In genomic region chr4:105280338-105280809, GRCh38 we compare ENCODE assay signal across 11 cellular contexts.
DNase-seq lines count a peak whose midpoint lies in the region; ATAC-seq, FAIRE-seq and TF ChIP-seq lines count a peak whose summit lies in the region.
"Had no signal": no experiment of that assay in that cellular context is flagged by ENCODE, and none has a peak within 500 bp of the region (broad histone marks: within the 10 kb centered on the region; RNA-seq: fewer than 3 reads in every experiment).

No MANE protein-coding gene starts in this region.

- DNase-seq in AG08396 (ENCODE audit: low spot score) (peak; percentile 43), HFF-Myc (ENCODE audit: extremely low read depth, low read depth) (peak; percentile 35), bronchial epithelial cell (ENCODE audit: low read depth) (peak; percentile 39), kidney glomerular epithelial cell (lab: John Stamatoyannopoulos, UW) (peak; percentile 44), HuH-7.5 (ENCODE audit: low spot score) (no peak), NCI-H2081 treated with DMSO at 0.1 percent for 48 hours (lab: John Stamatoyannopoulos, UW) (no peak)
- DNase-seq: activated naive CD4-positive, alpha-beta T cell treated with anti-CD3 and anti-CD28 coated beads, Interleukin-2, amount 50 U/mL, for 16 hours; spleen had no signal

- TF ChIP-seq CTCF in HFF-Myc (IDR thresholded peaks at IDR 0.05; ENCODE audit: low read depth, low read length, missing control alignments) (no peak), bronchial epithelial cell (IDR thresholded peaks at IDR 0.05; ENCODE audit: insufficient read depth, low read length, severe bottlenecking) (no peak)

- FAIRE-seq in bronchial epithelial cell (lab: Jason Lieb, UNC), result no peak
- FAIRE-seq: endometrium had no signal

- H3K27me3 ChIP-seq in bronchial epithelial cell (ENCODE audit: control insufficient read depth, insufficient read depth, low read length), result no peaks in the 10 kb centered on the region
- H3K27me3 ChIP-seq: spleen had no signal

- H3K4me3 ChIP-seq in HFF-Myc (replicated peaks; ENCODE audit: low read depth, low read length), result no peak overlapping the region
- H3K4me3 ChIP-seq in bronchial epithelial cell (ENCODE audit: low read depth, low read length), result no peak overlapping the region
- H3K4me3 ChIP-seq: spleen had no signal

- H3K36me3 ChIP-seq in bronchial epithelial cell (ENCODE audit: control insufficient read depth, insufficient read depth, low read length), result no peaks in the 10 kb centered on the region

- ATAC-seq in HG03457 (IDR thresholded peaks at IDR 0.05; ENCODE audit: unreplicated experiment) (no peak), HG03280 (IDR thresholded peaks at IDR 0.05; ENCODE audit: unreplicated experiment) (no peak)

Comparison
In these comparisons a context has a peak if more than half of its experiments do, and no peak if none do; other contexts are left out.
1. DNase-seq: peak in AG08396 (single experiment), HFF-Myc (single experiment), bronchial epithelial cell (single experiment) and kidney glomerular epithelial cell (single experiment); none in HuH-7.5 (single experiment) and NCI-H2081 treated with DMSO at 0.1 percent for 48 hours (single experiment).